In genomic region chr2:205769494-205769848, GRCh38 we compare ENCODE assay signal across 15 cellular contexts.
A peak's percentile ranks its signal among the peaks of the same experiment; 100 is the strongest.
DNase-seq lines count a peak whose midpoint lies in the region; ATAC-seq and TF ChIP-seq lines count a peak whose summit lies in the region.
"Had no signal": no experiment of that assay in that cellular context is flagged by ENCODE, and none has a peak within 500 bp of the region (broad histone marks: within the 10 kb centered on the region; RNA-seq: fewer than 3 reads in every experiment).

No MANE protein-coding gene starts in this region.

- peaks cover 6% of the 10 kb centered on the region for H3K4me1 ChIP-seq in GM23338 (ENCODE audit: insufficient read depth)

- no peak overlapping the region for H3K27ac ChIP-seq in GM23338 (ENCODE audit: low read depth)
- H3K27ac ChIP-seq: KMS-11 had no signal

- H3K79me2 ChIP-seq in GM23338 (replicated peaks; ENCODE audit: insufficient read depth): no peaks in the 10 kb centered on the region

- H3K27me3 ChIP-seq in GM23338 (ENCODE audit: insufficient read depth): no peaks in the 10 kb centered on the region

- H2AFZ ChIP-seq in GM23338: no peak overlapping the region

- H3K9me3 Mint-ChIP-seq in progenitor cell of endocrine pancreas (ENCODE audit: low read depth) (no peaks in the 10 kb centered on the region), GM23338 (no peaks in the 10 kb centered on the region)
- H3K9me3 Mint-ChIP-seq: activated CD4-positive, alpha-beta T cell treated with anti-CD3 and anti-CD28 coated beads, Interleukin-2, amount 10 ng/mL, durations not matched to agents 7 days and 5 days; CD4-positive, alpha-beta T cell had no signal

- DNase-seq in EH (ENCODE audit: low read depth) (peak; percentile 80), fibroblast of mammary gland (ENCODE audit: low read depth) (peak; percentile 83), progenitor cell of endocrine pancreas (ENCODE audit: low spot score, unreplicated experiment) (no peak), SHP77 treated with DMSO at 0.1 percent for 48 hours (lab: John Stamatoyannopoulos, UW) (no peak), GM23338 (ENCODE audit: low spot score) (no peak)
- DNase-seq: activated CD4-positive, alpha-beta T cell treated with anti-CD3 and anti-CD28 coated beads, Interleukin-2, amount 10 ng/mL, durations not matched to agents 7 days and 5 days; CD4-positive, alpha-beta T cell; NCI-H510A; SIG-M5; substantia nigra had no signal

- H3K4me3 Mint-ChIP-seq in progenitor cell of endocrine pancreas (ENCODE audit: low read depth) (no peak overlapping the region), GM23338 (no peak overlapping the region)
- H3K4me3 Mint-ChIP-seq: activated CD4-positive, alpha-beta T cell treated with anti-CD3 and anti-CD28 coated beads, Interleukin-2, amount 10 ng/mL, durations not matched to agents 7 days and 5 days; activated naive CD8-positive, alpha-beta T cell; CD4-positive, alpha-beta T cell had no signal

- H3F3A ChIP-seq in GM23338 (replicated peaks; ENCODE audit: low read depth): no peaks in the 10 kb centered on the region; the same call in 1 of the 2 replicates

- H3K4me3 ChIP-seq in fibroblast of mammary gland (ENCODE audit: control insufficient read depth, low read depth, low read length) (no peak overlapping the region), GM23338 (no peak overlapping the region)

- H3K27ac Mint-ChIP-seq in progenitor cell of endocrine pancreas (peak overlapping the region; percentile 58), GM23338 (no peak overlapping the region)
- H3K27ac Mint-ChIP-seq: activated CD4-positive, alpha-beta T cell treated with anti-CD3 and anti-CD28 coated beads, Interleukin-2, amount 10 ng/mL, durations not matched to agents 7 days and 5 days; activated naive CD8-positive, alpha-beta T cell; CD4-positive, alpha-beta T cell had no signal

- H3K27me3 Mint-ChIP-seq in progenitor cell of endocrine pancreas (no peaks in the 10 kb centered on the region), GM23338 (ENCODE audit: insufficient read depth, low read depth, poor library complexity) (peaks cover 10% of the 10 kb centered on the region)

- H3K36me3 ChIP-seq in GM23338 (ENCODE audit: insufficient read depth): 0 out of 2 replicates have a peak, but pooled peaks cover 4% of the 10 kb centered on the region

- H3K4me2 ChIP-seq in GM23338: no peak overlapping the region
- H3K4me2 ChIP-seq: KMS-11 had no signal

- no peaks in the 10 kb centered on the region for H3K36me3 Mint-ChIP-seq in progenitor cell of endocrine pancreas (ENCODE audit: insufficient read depth)
- H3K36me3 Mint-ChIP-seq in GM23338 (ENCODE audit: low read depth): no peaks in the 10 kb centered on the region
- H3K36me3 Mint-ChIP-seq: activated naive CD8-positive, alpha-beta T cell had no signal

- ATAC-seq in SK-N-SH treated with all-trans-retinoic acid at 6 μM for 48 hours (peak; percentile 19; the same call in 2 of the 3 replicates), HG03342 (IDR thresholded peaks at IDR 0.05; ENCODE audit: unreplicated experiment) (no peak), GM23338 (no peak), HG03432 (IDR thresholded peaks at IDR 0.05; ENCODE audit: unreplicated experiment) (no peak)

- no peaks in the 10 kb centered on the region for H4K20me1 ChIP-seq in GM23338 (replicated peaks; ENCODE audit: insufficient read depth)

- H3K4me1 Mint-ChIP-seq in progenitor cell of endocrine pancreas (ENCODE audit: low read depth) (peaks cover 40% of the 10 kb centered on the region), GM23338 (peaks cover 16% of the 10 kb centered on the region)

- TF ChIP-seq CTCF in fibroblast of mammary gland (conservative IDR thresholded peaks at IDR 0.05; ENCODE audit: control insufficient read depth, insufficient read depth, low read depth, low read length) (no peak), progenitor cell of endocrine pancreas (IDR thresholded peaks at IDR 0.05; ENCODE audit: unreplicated experiment) (no peak), GM23338 (conservative IDR thresholded peaks at IDR 0.05; ENCODE audit: low read depth in 2 of 2) (no peak)

- H3K9me2 ChIP-seq in GM23338 (ENCODE audit: insufficient read depth): no peaks in the 10 kb centered on the region

TF ChIP-seq in SK-N-SH treated with all-trans-retinoic acid at 6 μM for 48 hours, 23 proteins besides CTCF, POLR2A, EP300 and RAD21 (continues in another document):
- no peak for TF ChIP-seq RARB (CRISPR knock-in tag; IDR thresholded peaks at IDR 0.05)
- no peak for TF ChIP-seq BACH2 (CRISPR knock-in tag; IDR thresholded peaks at IDR 0.05; ENCODE audit: borderline replicate concordance)
- no peak for TF ChIP-seq GLIS3 (CRISPR knock-in tag; IDR thresholded peaks at IDR 0.05)
- TF ChIP-seq TSHZ2 (CRISPR knock-in tag; IDR thresholded peaks at IDR 0.05): no peak
- TF ChIP-seq CREB5 (CRISPR knock-in tag; IDR thresholded peaks at IDR 0.05; ENCODE audit: low read depth): no peak
- TF ChIP-seq CSDC2 (CRISPR knock-in tag; IDR thresholded peaks at IDR 0.05): no peak

TF ChIP-seq in GM23338, 12 proteins besides CTCF, POLR2A, EP300 and RAD21 (continues in another document):
- TF ChIP-seq ZNF331 (CRISPR knock-in tag; IDR thresholded peaks at IDR 0.05; ENCODE audit: low read depth) (no peak), NANOG (IDR thresholded peaks at IDR 0.05; ENCODE audit: borderline replicate concordance) (no peak), ETS1 (IDR thresholded peaks at IDR 0.05) (no peak), ZNF114 (CRISPR knock-in tag; IDR thresholded peaks at IDR 0.05) (no peak), POLR2AphosphoS5 (IDR thresholded peaks at IDR 0.05; ENCODE audit: low read depth) (no peak), REST (IDR thresholded peaks at IDR 0.05; ENCODE audit: unreplicated experiment) (no peak), JUNB (IDR thresholded peaks at IDR 0.05; ENCODE audit: unreplicated experiment) (no peak), CREB1 (CRISPR knock-in tag; IDR thresholded peaks at IDR 0.05; ENCODE audit: low read depth) (no peak), STAT1 (IDR thresholded peaks at IDR 0.05; ENCODE audit: unreplicated experiment) (no peak), EZH2 (IDR thresholded peaks at IDR 0.05; ENCODE audit: low read depth, unreplicated experiment) (no peak)

Comparison
In these comparisons a context has a peak if more than half of its experiments do, and no peak if none do; other contexts are left out.
1. DNase-seq: peak in EH (single experiment) and fibroblast of mammary gland (single experiment); none in progenitor cell of endocrine pancreas (single experiment), SHP77 treated with DMSO at 0.1 percent for 48 hours (single experiment) and GM23338 (single experiment).